ENCODE assay signal across 9 cellular contexts in the genomic region with DNA sequence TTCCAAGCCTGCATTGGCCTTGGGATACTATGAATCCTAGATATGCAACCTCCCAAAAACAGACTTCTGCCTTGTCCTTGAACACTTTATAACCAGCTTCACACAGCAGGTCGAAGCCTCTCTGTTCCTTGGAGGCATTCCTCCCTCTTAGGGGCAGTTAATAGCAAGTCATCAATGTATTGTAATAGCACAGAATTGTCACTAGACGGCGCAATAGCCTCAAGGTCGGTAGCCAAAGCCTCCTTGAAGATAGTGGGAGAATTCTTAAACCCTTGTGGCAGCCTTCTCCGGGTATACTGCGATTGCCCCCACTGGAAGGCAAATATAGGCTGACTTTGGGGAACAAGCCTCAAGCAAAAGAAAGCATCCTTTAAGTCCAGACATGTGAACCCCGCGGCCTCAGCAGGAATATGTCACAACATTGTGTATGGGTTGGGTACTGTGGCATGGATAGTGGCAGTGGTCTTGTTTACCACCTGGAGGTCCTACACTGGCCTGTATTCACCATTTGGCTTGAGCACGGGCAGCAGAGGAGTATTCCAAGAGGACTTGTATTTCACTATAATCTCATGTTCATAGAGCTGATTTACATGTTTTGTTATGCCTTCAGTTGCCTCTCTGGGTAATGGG.
DNase-seq lines count a peak whose midpoint lies in the region; ATAC-seq and TF ChIP-seq lines count a peak whose summit lies in the region.
"Had no signal": no experiment of that assay in that cellular context is flagged by ENCODE, and none has a peak within 500 bp of the region (broad histone marks: within the 10 kb centered on the region; RNA-seq: fewer than 3 reads in every experiment).

No MANE protein-coding gene starts in this region.

- H3K27ac Mint-ChIP-seq in neural crest cell (ENCODE audit: unreplicated experiment), result no peak overlapping the region

- no peaks in the 10 kb centered on the region for H3K36me3 ChIP-seq in SK-N-MC (ENCODE audit: insufficient read depth, low read length)
- H3K36me3 ChIP-seq in esophagus squamous epithelium, result no peaks in the 10 kb centered on the region

- peaks cover 7% of the 10 kb centered on the region for H3K36me3 Mint-ChIP-seq in neural crest cell (ENCODE audit: low read depth)

- H3K27me3 ChIP-seq in esophagus squamous epithelium, result no peaks in the 10 kb centered on the region

- H3K4me3 ChIP-seq in SK-N-MC (no peak overlapping the region), esophagus squamous epithelium (no peak overlapping the region)
- H3K4me3 ChIP-seq: skin epidermis had no signal

- H3K9me3 ChIP-seq in SK-N-MC (ENCODE audit: low read depth, low read length) (no peaks in the 10 kb centered on the region), esophagus squamous epithelium (peaks cover 0 to 14% (median 0%) of the 10 kb centered on the region in 3 donors)

- H3K27me3 Mint-ChIP-seq in neural crest cell (ENCODE audit: low read depth), result no peaks in the 10 kb centered on the region

- ATAC-seq in HG03342 (IDR thresholded peaks at IDR 0.05; ENCODE audit: unreplicated experiment) (no peak), HG02759 (IDR thresholded peaks at IDR 0.05; ENCODE audit: unreplicated experiment) (no peak), GM19395 (IDR thresholded peaks at IDR 0.05; ENCODE audit: unreplicated experiment) (no peak)

- TF ChIP-seq CTCF in esophagus squamous epithelium (IDR thresholded peaks at IDR 0.05), result peak in 4 of 6 experiments; percentile 35 to 61 (median 55)
- peak; percentile 72 for TF ChIP-seq CTCF in neural crest cell (conservative IDR thresholded peaks at IDR 0.05)

- intact Hi-C loops in esophagus squamous epithelium (cut with DNase I), result no loop called here

- no peak overlapping the region for H3K9ac ChIP-seq in SK-N-MC (ENCODE audit: insufficient read length)

- no peaks in the 10 kb centered on the region for H3K4me1 Mint-ChIP-seq in neural crest cell

- H3K9me3 Mint-ChIP-seq in neural crest cell, result peaks cover 15% of the 10 kb centered on the region

- no peak for TF ChIP-seq POLR2A in esophagus squamous epithelium (IDR thresholded peaks at IDR 0.05)

- H3K4me3 Mint-ChIP-seq in neural crest cell, result no peak overlapping the region

- 30 to 43% methylated on average over 6 to 7 of the region's 9 CpGs for WGBS in esophagus squamous epithelium, 2 donors

- H3K27ac ChIP-seq in SK-N-MC (no peak overlapping the region), esophagus squamous epithelium (no peak overlapping the region)
- H3K27ac ChIP-seq: skin epidermis had no signal

- no peaks in the 10 kb centered on the region for H3K4me1 ChIP-seq in esophagus squamous epithelium

- DNase-seq in DMS53 treated with DMSO at 0.1 percent for 48 hours (lab: John Stamatoyannopoulos, UW; ENCODE audit: unreplicated experiment) (peak; percentile 51), HPDE6-E6E7 (ENCODE audit: extremely low spot score) (peak; percentile 23), SK-N-MC (ENCODE audit: low read depth, low spot score) (peak; percentile 8), esophagus squamous epithelium (lab: John Stamatoyannopoulos, UW) (no peak), neural crest cell (ENCODE audit: low read depth, low spot score) (peak; percentile 13)
